8 cellular contexts compared by ENCODE assay signal in genomic region chr20:30811896-30812671, GRCh38.
DNase-seq lines count a peak whose midpoint lies in the region; ATAC-seq and TF ChIP-seq lines count a peak whose summit lies in the region.

No MANE protein-coding gene starts in this region.

- H3K9me3 Mint-ChIP-seq in activated CD8-positive, alpha-beta T cell treated with anti-CD3 and anti-CD28 coated beads for 36 hours: peaks cover 20% of the 10 kb centered on the region
- H3K9me3 Mint-ChIP-seq in activated CD8-positive, alpha-beta T cell treated with anti-CD3 and anti-CD28 coated beads, Interleukin-2, amount 10 ng/mL, durations not matched to agents 7 days and 5 days (ENCODE audit: insufficient read depth): no peaks in the 10 kb centered on the region
- H3K9me3 Mint-ChIP-seq in chondrocyte (ENCODE audit: low read depth): peaks cover 15% of the 10 kb centered on the region

- peaks cover 3% of the 10 kb centered on the region for H3K4me1 ChIP-seq in mesenchymal stem cell (ENCODE audit: control insufficient read depth, insufficient read depth, low read depth, low read length)

- H3K4me1 Mint-ChIP-seq in activated CD8-positive, alpha-beta T cell treated with anti-CD3 and anti-CD28 coated beads for 36 hours (ENCODE audit: low read depth): no peaks in the 10 kb centered on the region
- no peaks in the 10 kb centered on the region for H3K4me1 Mint-ChIP-seq in activated CD8-positive, alpha-beta T cell treated with anti-CD3 and anti-CD28 coated beads, Interleukin-2, amount 10 ng/mL, durations not matched to agents 7 days and 5 days (ENCODE audit: low read depth)
- no peaks in the 10 kb centered on the region for H3K4me1 Mint-ChIP-seq in chondrocyte (ENCODE audit: low read depth)

- H3K4me2 ChIP-seq in mesenchymal stem cell (ENCODE audit: low read length, poor library complexity, severe bottlenecking): peak overlapping the region; percentile 14

- H3K18ac ChIP-seq in mesenchymal stem cell (ENCODE audit: low read depth in 1 of 2, low read length in 2 of 2): no peak overlapping the region

- POLR2A ChIA-PET in activated CD8-positive, alpha-beta T cell treated with anti-CD3 and anti-CD28 coated beads for 36 hours (lab: Charles Lee): no interaction called here
- POLR2A ChIA-PET in activated CD8-positive, alpha-beta T cell treated with anti-CD3 and anti-CD28 coated beads, Interleukin-2, amount 10 ng/mL, durations not matched to agents 7 days and 5 days (lab: Charles Lee): no interaction called here

- intact Hi-C loops in activated CD8-positive, alpha-beta T cell treated with anti-CD3 and anti-CD28 coated beads for 36 hours (cut with micrococcal nuclease): no loop called here

- no peak overlapping the region for H4K8ac ChIP-seq in mesenchymal stem cell (ENCODE audit: low read length)

- WGBS in mesenchymal stem cell: 71% methylated on average over 34 of the region's 34 CpGs

- no peaks in the 10 kb centered on the region for H3K79me1 ChIP-seq in mesenchymal stem cell (replicated peaks; ENCODE audit: low read length, poor library complexity, severe bottlenecking)

- DNase-seq in activated CD8-positive, alpha-beta T cell treated with anti-CD3 and anti-CD28 coated beads for 36 hours: peak; percentile 39
- DNase-seq in activated CD8-positive, alpha-beta T cell treated with anti-CD3 and anti-CD28 coated beads, Interleukin-2, amount 10 ng/mL, durations not matched to agents 7 days and 5 days: no peak
- peak; percentile 73 for DNase-seq in NCI-H146 (lab: John Stamatoyannopoulos, UW)
- DNase-seq in chondrocyte (ENCODE audit: low spot score): peak; percentile 96
- DNase-seq in mesenchymal stem cell: no peak
- DNase-seq in stimulated activated CD4-positive, alpha-beta T cell treated with anti-CD3 and anti-CD28 coated beads, Interleukin-12 subunit alpha, Interleukin-12 subunit beta, amount 100 ng/mL, for 4 hours: no peak

- peaks cover 0 to 4% of the 10 kb centered on the region in 2 experiments for H3K36me3 ChIP-seq in mesenchymal stem cell (ENCODE audit: control insufficient read depth in 1 of 2, insufficient read depth in 2 of 2, low read depth in 1 of 2, low read length in 2 of 2)

- no peak overlapping the region for H3K14ac ChIP-seq in mesenchymal stem cell (ENCODE audit: low read length in 2 of 2)

- no peak for TF ChIP-seq CTCF in activated CD8-positive, alpha-beta T cell treated with anti-CD3 and anti-CD28 coated beads for 36 hours (IDR thresholded peaks at IDR 0.05)
- no peak for TF ChIP-seq CTCF in chondrocyte (IDR thresholded peaks at IDR 0.05)

- CTCF ChIA-PET in activated CD8-positive, alpha-beta T cell treated with anti-CD3 and anti-CD28 coated beads for 36 hours (lab: Charles Lee): no interaction called here
- CTCF ChIA-PET in activated CD8-positive, alpha-beta T cell treated with anti-CD3 and anti-CD28 coated beads, Interleukin-2, amount 10 ng/mL, durations not matched to agents 7 days and 5 days (lab: Charles Lee): no interaction called here

- no peak overlapping the region for H2BK5ac ChIP-seq in mesenchymal stem cell (ENCODE audit: low read depth, low read length, poor library complexity, severe bottlenecking)

- no peak overlapping the region for H3K4ac ChIP-seq in mesenchymal stem cell (ENCODE audit: low read depth in 1 of 2, low read length in 2 of 2)

- H3K27me3 ChIP-seq in mesenchymal stem cell (ENCODE audit: control insufficient read depth in 1 of 2, insufficient read depth in 1 of 2, low read length in 2 of 2): peaks cover 0 to 2% of the 10 kb centered on the region in 2 experiments

- no peak overlapping the region for H3K27ac ChIP-seq in mesenchymal stem cell (ENCODE audit: low read length, poor library complexity, severe bottlenecking)

- no peak overlapping the region for H2BK15ac ChIP-seq in mesenchymal stem cell (ENCODE audit: low read depth, poor library complexity, severe bottlenecking)

- no peak overlapping the region for H2AFZ ChIP-seq in mesenchymal stem cell (ENCODE audit: low read depth, low read length)

- no peak overlapping the region for H3K27ac Mint-ChIP-seq in activated CD8-positive, alpha-beta T cell treated with anti-CD3 and anti-CD28 coated beads for 36 hours
- no peak overlapping the region for H3K27ac Mint-ChIP-seq in activated CD8-positive, alpha-beta T cell treated with anti-CD3 and anti-CD28 coated beads, Interleukin-2, amount 10 ng/mL, durations not matched to agents 7 days and 5 days
- no peak overlapping the region for H3K27ac Mint-ChIP-seq in chondrocyte (ENCODE audit: unreplicated experiment)

- H3K36me3 Mint-ChIP-seq in activated CD8-positive, alpha-beta T cell treated with anti-CD3 and anti-CD28 coated beads for 36 hours (ENCODE audit: low read depth): peaks cover 3% of the 10 kb centered on the region
- peaks cover 3% of the 10 kb centered on the region for H3K36me3 Mint-ChIP-seq in activated CD8-positive, alpha-beta T cell treated with anti-CD3 and anti-CD28 coated beads, Interleukin-2, amount 10 ng/mL, durations not matched to agents 7 days and 5 days (ENCODE audit: low read depth)
- H3K36me3 Mint-ChIP-seq in chondrocyte (ENCODE audit: low read depth): peaks cover 4% of the 10 kb centered on the region

- ATAC-seq in activated CD8-positive, alpha-beta T cell treated with anti-CD3 and anti-CD28 coated beads for 36 hours: no peak
- no peak for ATAC-seq in activated CD8-positive, alpha-beta T cell treated with anti-CD3 and anti-CD28 coated beads, Interleukin-2, amount 10 ng/mL, durations not matched to agents 7 days and 5 days
- ATAC-seq in HG03108 (IDR thresholded peaks at IDR 0.05; ENCODE audit: unreplicated experiment): no peak
- no peak for ATAC-seq in HG02870 (IDR thresholded peaks at IDR 0.05; ENCODE audit: unreplicated experiment)

- H3K4me3 ChIP-seq in mesenchymal stem cell (ENCODE audit: insufficient read depth in 1 of 2, low read depth in 1 of 2, low read length in 2 of 2): peak overlapping the region in 1 of 2 experiments; percentile 17

- peaks cover 13% of the 10 kb centered on the region for H3K9me3 ChIP-seq in mesenchymal stem cell (ENCODE audit: control insufficient read depth, low read length)

- no peak overlapping the region for H4K91ac ChIP-seq in mesenchymal stem cell (ENCODE audit: low read length)

- H3K27me3 Mint-ChIP-seq in activated CD8-positive, alpha-beta T cell treated with anti-CD3 and anti-CD28 coated beads for 36 hours: peaks cover 1% of the 10 kb centered on the region
- no peaks in the 10 kb centered on the region for H3K27me3 Mint-ChIP-seq in activated CD8-positive, alpha-beta T cell treated with anti-CD3 and anti-CD28 coated beads, Interleukin-2, amount 10 ng/mL, durations not matched to agents 7 days and 5 days (ENCODE audit: low read depth)
- H3K27me3 Mint-ChIP-seq in chondrocyte (ENCODE audit: low read depth): no peaks in the 10 kb centered on the region

- no peak overlapping the region for H3K9ac ChIP-seq in mesenchymal stem cell (ENCODE audit: low read length)

- no peak overlapping the region for H2AK5ac ChIP-seq in mesenchymal stem cell (ENCODE audit: low read length, severe bottlenecking)

- H3K4me3 Mint-ChIP-seq in activated CD8-positive, alpha-beta T cell treated with anti-CD3 and anti-CD28 coated beads for 36 hours: no peak overlapping the region
- H3K4me3 Mint-ChIP-seq in activated CD8-positive, alpha-beta T cell treated with anti-CD3 and anti-CD28 coated beads, Interleukin-2, amount 10 ng/mL, durations not matched to agents 7 days and 5 days: no peak overlapping the region
- no peak overlapping the region for H3K4me3 Mint-ChIP-seq in chondrocyte (ENCODE audit: unreplicated experiment)

- no peak overlapping the region for H3K23ac ChIP-seq in mesenchymal stem cell (ENCODE audit: low read length in 2 of 2)

- H2BK120ac ChIP-seq in mesenchymal stem cell (ENCODE audit: low read depth, low read length): no peak overlapping the region

- H2BK12ac ChIP-seq in mesenchymal stem cell (ENCODE audit: low read length in 2 of 2): no peak overlapping the region

Comparison
In these comparisons a context has a peak if more than half of its experiments do, and no peak if none do; other contexts are left out.
1. DNase-seq: peak in activated CD8-positive, alpha-beta T cell treated with anti-CD3 and anti-CD28 coated beads for 36 hours (single experiment), NCI-H146 (single experiment) and chondrocyte (single experiment); none in activated CD8-positive, alpha-beta T cell treated with anti-CD3 and anti-CD28 coated beads, Interleukin-2, amount 10 ng/mL, durations not matched to agents 7 days and 5 days (single experiment), mesenchymal stem cell (single experiment) and stimulated activated CD4-positive, alpha-beta T cell treated with anti-CD3 and anti-CD28 coated beads, Interleukin-12 subunit alpha, Interleukin-12 subunit beta, amount 100 ng/mL, for 4 hours (single experiment).